In the genomic region with DNA sequence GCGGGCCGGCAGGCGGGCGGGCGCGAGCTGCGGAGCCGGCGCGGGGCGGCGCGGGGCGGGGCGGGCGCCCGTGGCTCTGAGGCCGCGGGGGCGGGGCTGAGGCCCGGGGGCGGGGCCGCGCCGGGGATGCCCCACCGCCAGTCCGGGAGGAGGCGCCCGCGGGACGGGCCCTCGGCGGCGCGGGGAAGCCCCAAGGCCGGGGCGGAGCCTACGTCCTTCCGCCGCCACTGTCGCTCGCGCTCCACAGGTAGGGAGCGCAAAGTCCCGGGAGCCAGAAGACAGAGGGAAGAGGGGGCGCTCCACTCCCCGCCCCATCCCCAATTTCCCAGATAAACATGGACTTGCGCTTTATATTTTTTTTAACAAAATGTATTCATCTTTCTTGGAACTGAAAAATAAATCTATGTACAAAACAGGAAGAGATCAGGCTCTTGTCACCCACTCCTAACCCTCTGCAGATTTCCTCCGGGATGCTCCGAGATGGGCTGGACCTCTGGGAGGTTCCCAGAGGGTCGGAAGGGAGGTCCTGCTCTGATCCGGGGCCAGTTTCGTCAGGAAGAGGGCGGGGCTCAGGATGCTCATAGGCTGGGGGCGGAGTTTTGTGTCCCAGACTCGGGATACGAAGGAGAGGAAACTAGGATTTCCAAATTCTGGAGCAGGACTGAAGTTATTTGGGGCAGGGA, we compare ENCODE assay signal across 8 cellular contexts. TPM values are rescaled to one million over a fixed set of nuclear protein-coding genes. Genes with fewer than 3 reads are reported as not detected.
DNase-seq lines count a peak whose midpoint lies in the region; ATAC-seq and TF ChIP-seq lines count a peak whose summit lies in the region.

MAP4K2 (minus strand) TSS at position 52 of the 683 bp plus-strand sequence. CDS start 65 bp downstream, outside the sequence.

- peak; percentile 82 to 89 for ATAC-seq in right cardiac atrium

- H3K27ac ChIP-seq in ascending aorta (peak within 1 kb of the TSS; percentile 91 to 94), right cardiac atrium (ENCODE audit: low read length) (peak within 1 kb of the TSS; percentile 94), uterus (peak within 1 kb of the TSS; percentile 92 to 96)

- no peaks in the 10 kb centered on the region for H3K9me3 ChIP-seq in ascending aorta
- H3K9me3 ChIP-seq in right cardiac atrium (ENCODE audit: control insufficient read depth, low read length): no peaks in the 10 kb centered on the region
- H3K9me3 ChIP-seq in uterus: no peaks in the 10 kb centered on the region

- H3K36me3 Mint-ChIP-seq in HFFc6 (ENCODE audit: low read depth): 0 out of 2 replicates have a peak, but pooled peaks cover 12% of the 10 kb centered on the region

- DNase-seq in G401 (ENCODE audit: low spot score): peak; percentile 84
- peak; percentile 73 for DNase-seq in HFFc6
- peak; percentile 81 for DNase-seq in NCI-H146 (lab: John Stamatoyannopoulos, UW)
- peak; percentile 80 for DNase-seq in T-helper 22 cell (ENCODE audit: low read depth)
- DNase-seq in ascending aorta (ENCODE audit: low spot score in 2 of 2): peak; percentile 51 to 95
- peak; percentile 93 to 97 (median 95) for DNase-seq in right cardiac atrium
- peak; percentile 86 for DNase-seq in putamen (ENCODE audit: low spot score)
- DNase-seq in uterus: peak; percentile 91 to 95

- peak within 1 kb of the TSS; percentile 96 for H3K27ac Mint-ChIP-seq in HFFc6

- H3K27me3 Mint-ChIP-seq in HFFc6 (ENCODE audit: insufficient read depth): no peaks in the 10 kb centered on the region

- intact Hi-C loops in ascending aorta (cut with DNase I) (loop anchor here (1.0 to 10.0 kb wide), 3 partner anchors 24 to 281 kb away; partner anchors contain the start of genes CDCA5 and ZFPL1), right cardiac atrium (cut with DNase I) (no loop called here), uterus (cut with DNase I; ENCODE audit: low total_unique reads) (no loop called here)

- peaks cover 10% of the 10 kb centered on the region for H3K4me1 Mint-ChIP-seq in HFFc6 (ENCODE audit: low read depth)

- H3K4me1 ChIP-seq in ascending aorta (peaks cover 8 to 18% of the 10 kb centered on the region in 2 donors), right cardiac atrium (ENCODE audit: control insufficient read depth, insufficient read depth, low read length) (peaks cover 3% of the 10 kb centered on the region), uterus (peaks cover 6 to 8% of the 10 kb centered on the region in 2 donors)

- WGBS in right cardiac atrium: under 1% methylated on average over 57 of the region's 57 CpGs

- no peaks in the 10 kb centered on the region for H3K9me3 Mint-ChIP-seq in HFFc6

- TF ChIP-seq POLR2A in uterus (IDR thresholded peaks at IDR 0.05): no peak

- peaks cover 8 to 29% of the 10 kb centered on the region in 2 donors for H3K36me3 ChIP-seq in ascending aorta
- H3K36me3 ChIP-seq in uterus: no peaks in the 10 kb centered on the region

- in situ Hi-C loops in G401 (cut with HindIII; ENCODE audit: low sequenced_read_pairs): no loop called here

- peak; percentile 59 for TF ChIP-seq CTCF in HFFc6 (IDR thresholded peaks at IDR 0.05)
- peak in 1 of 3 experiments; percentile 15 for TF ChIP-seq CTCF in ascending aorta (IDR thresholded peaks at IDR 0.05)
- peak in 2 of 4 experiments; percentile 24 to 44 for TF ChIP-seq CTCF in uterus (IDR thresholded peaks at IDR 0.05)

- H3K27me3 ChIP-seq in ascending aorta: no peaks in the 10 kb centered on the region
- H3K27me3 ChIP-seq in right cardiac atrium (ENCODE audit: control insufficient read depth, insufficient read depth): no peaks in the 10 kb centered on the region
- H3K27me3 ChIP-seq in uterus: no peaks in the 10 kb centered on the region

- H3K4me3 Mint-ChIP-seq in HFFc6: peak within 1 kb of the TSS; percentile 93

- peak within 1 kb of the TSS; percentile 65 to 80 for H3K4me3 ChIP-seq in ascending aorta
- H3K4me3 ChIP-seq in right cardiac atrium (ENCODE audit: low read length): peak within 1 kb of the TSS; percentile 73
- peak within 1 kb of the TSS; percentile 59 to 73 for H3K4me3 ChIP-seq in uterus

RNA-seq across cellular contexts. Expression of gene MAP4K2, which starts in this region (rescaled TPM):
- total RNA-seq in G401 (2014; rRNA removed; shearing (Covaris generic)): 24.7 and 26.6 TPM in 2 replicates
- 10 to 100 TPM; 18.0 to 21.6 (median 20.9) TPM for total RNA-seq in HFFc6 (2021; fragmentation: NEBNext Ultra II Directional; extraction: Animal tissue kit (Norgen Biotek cat#: 25700))
- total RNA-seq in ascending aorta (34.0 TPM), right cardiac atrium (10 to 100 TPM in 3 of 4 donors, 1 to 10 TPM in 1; 8.7 to 11.7 (median 11.0) TPM), uterus (10 to 100 TPM; 10.2 to 49.1 (median 24.4) TPM)
- polyA plus RNA-seq in right cardiac atrium: 11.0 TPM

Comparison
In these comparisons a context has a peak if more than half of its experiments do, and no peak if none do; other contexts are left out.
1. Peak in every context shown above with its lines: DNase-seq, ATAC-seq, H3K4me3 ChIP-seq and H3K27ac ChIP-seq.